Comparison of ENCODE assay signal across 27 cellular contexts in the genomic region with DNA sequence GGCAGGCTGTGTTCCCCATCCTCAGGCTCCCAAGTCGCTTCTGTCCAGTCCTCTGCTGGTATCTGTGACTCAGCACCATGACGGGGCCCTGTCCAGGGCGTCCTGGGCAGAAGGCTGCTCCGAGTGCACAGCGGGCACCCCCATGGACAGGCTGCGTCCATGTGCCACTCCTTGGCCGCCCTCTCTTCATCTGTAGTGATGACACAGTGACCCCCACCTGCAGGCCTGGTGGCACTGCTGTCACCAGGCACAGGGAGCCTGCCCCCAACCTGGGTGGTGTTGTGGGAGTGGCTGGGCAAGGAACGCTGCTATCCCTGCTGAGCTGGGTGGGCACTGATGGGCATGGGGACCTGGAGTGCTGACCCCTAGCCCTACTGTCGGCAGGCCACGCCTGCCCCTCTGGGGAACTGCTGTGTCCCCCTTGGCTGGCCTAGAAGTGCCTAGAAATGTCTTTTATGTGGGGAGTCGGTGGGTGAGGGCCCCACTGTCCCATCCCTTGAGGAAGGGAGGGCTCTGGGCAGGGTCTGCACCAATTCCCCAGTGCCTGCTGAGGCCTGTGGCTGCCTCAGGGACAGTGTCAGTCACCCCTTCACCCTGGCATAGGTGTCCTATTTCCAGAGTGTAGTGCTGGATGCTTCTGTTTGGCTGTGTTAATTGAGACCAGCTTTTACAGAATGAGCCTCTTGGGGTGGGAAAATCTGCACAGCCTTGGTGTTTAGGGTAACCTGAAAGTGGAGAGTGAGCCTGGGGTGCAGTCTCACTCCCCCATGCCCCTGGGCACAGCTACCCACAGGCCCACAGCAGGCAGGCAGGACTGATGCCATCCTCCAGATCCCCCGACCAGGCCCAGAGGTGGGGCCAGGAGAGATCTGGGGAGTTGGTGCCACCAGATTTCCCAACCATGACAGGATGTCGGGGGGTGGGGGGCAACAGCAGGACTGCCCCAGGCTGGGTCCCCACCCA.
"Had no signal": no experiment of that assay in that cellular context is flagged by ENCODE, and none has a peak within 500 bp of the region (broad histone marks: within the 10 kb centered on the region; RNA-seq: fewer than 3 reads in every experiment).

No MANE protein-coding gene starts in this region.

- H3K27ac ChIP-seq: colonic mucosa, epithelial cell of prostate, esophagus squamous epithelium, gastrocnemius medialis, heart left ventricle, hepatocyte, lower lobe of right lung had no signal

- H2AFZ ChIP-seq: hepatocyte had no signal

- H3K9me3 Mint-ChIP-seq: dendritic cell treated with granulocyte-macrophage colony-stimulating factor and Interleukin-4, amounts not matched to agents 40 ng/mL and 50 ng/mL, for 4 days; effector memory CD8-positive, alpha-beta T cell; endodermal cell; immature natural killer cell; naive thymus-derived CD4-positive, alpha-beta T cell had no signal

- DNase-seq: colonic mucosa; cortex of kidney; effector CD8-positive, alpha-beta T cell; effector memory CD8-positive, alpha-beta T cell; endodermal cell; erythroblast; esophagus squamous epithelium; foreskin fibroblast; foreskin melanocyte; gastrocnemius medialis; glutamatergic neuron; heart left ventricle; immature natural killer cell; islet precursor cell; kidney; kidney glomerular epithelial cell; left colon; left ventricle myocardium superior; lower lobe of right lung; mesendoderm; midbrain; naive thymus-derived CD4-positive, alpha-beta T cell had no signal

- H3K27me3 ChIP-seq: colonic mucosa, gastrocnemius medialis, heart left ventricle, hepatocyte had no signal

- H3K36me3 Mint-ChIP-seq: immature natural killer cell; naive thymus-derived CD4-positive, alpha-beta T cell had no signal

- H3K4me1 ChIP-seq: colonic mucosa had no signal

- H3K4me1 Mint-ChIP-seq: endodermal cell had no signal

- H3K4me2 ChIP-seq: hepatocyte had no signal

- H3K27me3 Mint-ChIP-seq: dendritic cell treated with granulocyte-macrophage colony-stimulating factor and Interleukin-4, amounts not matched to agents 40 ng/mL and 50 ng/mL, for 4 days; effector memory CD8-positive, alpha-beta T cell; naive thymus-derived CD4-positive, alpha-beta T cell had no signal

- H3K4me3 ChIP-seq: colonic mucosa, esophagus squamous epithelium, gastrocnemius medialis, heart left ventricle, hepatocyte, lower lobe of right lung had no signal

- H3K36me3 ChIP-seq: colonic mucosa, esophagus squamous epithelium, gastrocnemius medialis, heart left ventricle, lower lobe of right lung had no signal

- H3K4me3 Mint-ChIP-seq: dendritic cell treated with granulocyte-macrophage colony-stimulating factor and Interleukin-4, amounts not matched to agents 40 ng/mL and 50 ng/mL, for 4 days; effector memory CD8-positive, alpha-beta T cell; endodermal cell; immature natural killer cell; naive thymus-derived CD4-positive, alpha-beta T cell had no signal

- H3K9me3 ChIP-seq: colonic mucosa, esophagus squamous epithelium, gastrocnemius medialis, heart left ventricle, lower lobe of right lung had no signal

- ATAC-seq: effector memory CD8-positive, alpha-beta T cell; esophagus mucosa; gastrocnemius medialis; heart left ventricle; left colon; left lobe of liver; left ventricle myocardium superior; lower lobe of right lung; naive thymus-derived CD4-positive, alpha-beta T cell had no signal

- H3K27ac Mint-ChIP-seq: dendritic cell treated with granulocyte-macrophage colony-stimulating factor and Interleukin-4, amounts not matched to agents 40 ng/mL and 50 ng/mL, for 4 days; effector memory CD8-positive, alpha-beta T cell; endodermal cell; immature natural killer cell; naive thymus-derived CD4-positive, alpha-beta T cell had no signal
